9 cellular contexts compared by ENCODE assay signal in the genomic region with DNA sequence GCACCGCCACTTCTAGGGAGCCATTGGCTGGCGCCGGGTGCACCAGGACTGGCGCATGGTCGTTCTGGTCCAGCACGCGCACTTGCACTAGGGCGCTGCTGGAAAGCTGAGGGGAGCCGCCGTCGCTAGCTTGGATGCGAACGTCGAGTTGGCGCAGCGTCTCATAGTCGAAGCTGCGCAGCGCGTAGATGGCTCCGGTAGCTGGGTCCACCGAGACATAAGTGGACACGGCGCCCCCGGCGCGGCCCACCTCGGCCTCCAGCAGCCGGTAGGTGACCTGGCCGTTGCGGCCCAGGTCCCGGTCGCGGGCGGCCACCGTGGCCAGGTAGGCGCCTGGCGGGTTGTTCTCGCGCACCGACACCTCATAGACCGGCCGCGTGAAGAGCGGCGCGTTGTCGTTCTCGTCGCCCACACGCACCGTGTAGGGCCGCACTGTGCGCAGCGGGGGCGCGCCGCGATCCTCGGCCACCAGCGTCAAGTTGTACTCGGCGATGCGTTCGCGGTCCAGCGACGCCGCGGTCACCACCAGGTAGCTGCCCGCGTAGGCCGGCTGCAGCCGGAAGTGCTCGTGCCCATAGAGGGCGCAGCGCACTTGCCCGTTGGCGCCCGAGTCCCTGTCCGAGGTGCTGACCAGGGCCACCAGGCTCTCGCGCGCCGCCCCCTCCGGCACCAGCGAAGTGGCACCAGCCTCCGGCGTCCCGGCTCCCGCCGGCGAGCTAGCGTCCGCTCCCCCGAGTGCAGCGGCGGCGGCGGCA. TPM values are rescaled to one million over a fixed set of nuclear protein-coding genes. Genes with fewer than 3 reads are reported as not detected.
DNase-seq lines count a peak whose midpoint lies in the region; ATAC-seq and TF ChIP-seq lines count a peak whose summit lies in the region.
"Had no signal": no experiment of that assay in that cellular context is flagged by ENCODE, and none has a peak within 500 bp of the region (broad histone marks: within the 10 kb centered on the region; RNA-seq: fewer than 3 reads in every experiment).

No MANE protein-coding gene starts in this region.

- DNase-seq in activated naive CD4-positive, alpha-beta T cell treated with anti-CD3 and anti-CD28 coated beads for 36 hours: peak; percentile 61
- no peak for DNase-seq in activated naive CD4-positive, alpha-beta T cell treated with Interleukin-2 at 50 U/mL for 16 hours
- peak in 8 of 10 donors; percentile 47 to 74 (median 57) for DNase-seq in dorsolateral prefrontal cortex
- DNase-seq in right lobe of liver: peak in 2 of 3 donors; percentile 31 to 57
- peak; percentile 36 to 89 for DNase-seq in upper lobe of left lung
- DNase-seq in MG63: no peak

- H3K4me1 ChIP-seq in right lobe of liver (peaks cover 0 to 19% (median under 1%) of the 10 kb centered on the region in 4 donors), upper lobe of left lung (peaks cover 4 to 47% (median 32%) of the 10 kb centered on the region in 4 donors)

- H3K9me3 Mint-ChIP-seq in activated naive CD4-positive, alpha-beta T cell treated with anti-CD3 and anti-CD28 coated beads for 36 hours: no peaks in the 10 kb centered on the region

- TF ChIP-seq CTCF in dorsolateral prefrontal cortex (IDR thresholded peaks at IDR 0.05 in 54 of 56, conservative IDR thresholded peaks at IDR 0.05 in 2 of 56; ENCODE audit: low read depth in 1 of 56, partially characterized antibody in 56 of 56) (peak in 55 of 56 donors; percentile 23 to 83 (median 66)), right lobe of liver (IDR thresholded peaks at IDR 0.05) (peak in 2 of 4 donors; percentile 17 to 38), upper lobe of left lung (IDR thresholded peaks at IDR 0.05) (peak in 4 of 6 experiments; percentile 11 to 56 (median 22))

- TF ChIP-seq EP300 in upper lobe of left lung (IDR thresholded peaks at IDR 0.05): no peak

- H3K27ac Mint-ChIP-seq in activated naive CD4-positive, alpha-beta T cell treated with anti-CD3 and anti-CD28 coated beads for 36 hours: no peak overlapping the region
- H3K27ac Mint-ChIP-seq: IgD-negative memory B cell had no signal

- no peak overlapping the region for H3K4me3 Mint-ChIP-seq in activated naive CD4-positive, alpha-beta T cell treated with anti-CD3 and anti-CD28 coated beads for 36 hours
- H3K4me3 Mint-ChIP-seq: IgD-negative memory B cell had no signal

- intact Hi-C loops in activated naive CD4-positive, alpha-beta T cell treated with anti-CD3 and anti-CD28 coated beads for 36 hours (cut with micrococcal nuclease): loop anchor here (2.0 to 10.0 kb wide), 3 partner anchors 182 to 308 kb away; no protein-coding TSS in a partner anchor
- intact Hi-C loops in dorsolateral prefrontal cortex (cut with DNase I) (loop anchor here in 1 of 2 donors (5.0 to 10.0 kb wide), 2 partner anchors 104 to 218 kb away; no protein-coding TSS in a partner anchor), right lobe of liver (cut with DNase I) (no loop called here)

- no peaks in the 10 kb centered on the region for H3K36me3 ChIP-seq in right lobe of liver
- H3K36me3 ChIP-seq in upper lobe of left lung: no peaks in the 10 kb centered on the region
- no peaks in the 10 kb centered on the region for H3K36me3 ChIP-seq in MG63

- peaks cover 6% of the 10 kb centered on the region for H3K36me3 Mint-ChIP-seq in activated naive CD4-positive, alpha-beta T cell treated with anti-CD3 and anti-CD28 coated beads for 36 hours (ENCODE audit: low read depth)
- H3K36me3 Mint-ChIP-seq: IgD-negative memory B cell had no signal

- H3K4me1 Mint-ChIP-seq in activated naive CD4-positive, alpha-beta T cell treated with anti-CD3 and anti-CD28 coated beads for 36 hours (ENCODE audit: low read depth): peaks cover 32% of the 10 kb centered on the region

- peaks cover 66% of the 10 kb centered on the region for H3K27me3 Mint-ChIP-seq in activated naive CD4-positive, alpha-beta T cell treated with anti-CD3 and anti-CD28 coated beads for 36 hours (ENCODE audit: low read depth)

- peaks cover 0 to 86% (median 62%) of the 10 kb centered on the region in 45 donors for H3K27me3 ChIP-seq in dorsolateral prefrontal cortex
- H3K27me3 ChIP-seq in right lobe of liver: peaks cover 7 to 60% of the 10 kb centered on the region in 2 donors
- H3K27me3 ChIP-seq in upper lobe of left lung: peaks cover 0 to 68% (median 43%) of the 10 kb centered on the region in 4 donors
- H3K27me3 ChIP-seq in MG63: peaks cover 52% of the 10 kb centered on the region

- CTCF ChIA-PET in activated naive CD4-positive, alpha-beta T cell treated with anti-CD3 and anti-CD28 coated beads for 36 hours (lab: Charles Lee): interaction anchor here (0.6 to 1.0 kb wide), 4 partner anchors 121 to 378 kb away, joined by 3 read pairs; no protein-coding TSS in a partner anchor

- peak in 2 of 4 donors; percentile 30 to 52 for ATAC-seq in right lobe of liver
- peak in 1 of 2 donors; percentile 71 for ATAC-seq in upper lobe of left lung (ENCODE audit: low FRiP score in 2 of 2)
- ATAC-seq in HG03175 (IDR thresholded peaks at IDR 0.05; ENCODE audit: unreplicated experiment): no peak
- no peak for ATAC-seq in HG02970 (IDR thresholded peaks at IDR 0.05; ENCODE audit: low FRiP score, unreplicated experiment)

- peak overlapping the region; percentile 10 to 79 (median 47) for H3K4me3 ChIP-seq in dorsolateral prefrontal cortex
- no peak overlapping the region for H3K4me3 ChIP-seq in right lobe of liver
- H3K4me3 ChIP-seq in upper lobe of left lung: peak overlapping the region in 1 of 4 donors; percentile 24
- H3K4me3 ChIP-seq in MG63: no peak overlapping the region

- TF ChIP-seq POLR2A in right lobe of liver (IDR thresholded peaks at IDR 0.05) (no peak), upper lobe of left lung (IDR thresholded peaks at IDR 0.05) (no peak)

- WGBS in right lobe of liver (ENCODE audit: insufficient coverage, low coverage, low lambda C conversion rate, missing lambda C conversion rate): 4% methylated on average over 20 of the region's 100 CpGs
- WGBS in upper lobe of left lung, 2 donors: 14 to 25% methylated on average over 4 to 25 of the region's 100 CpGs

- no peaks in the 10 kb centered on the region for H3K9me3 ChIP-seq in right lobe of liver
- H3K9me3 ChIP-seq in upper lobe of left lung: peaks cover 0 to 5% (median 0%) of the 10 kb centered on the region in 4 donors
- no peaks in the 10 kb centered on the region for H3K9me3 ChIP-seq in MG63

- H3K27ac ChIP-seq in dorsolateral prefrontal cortex (peak overlapping the region in 24 of 59 donors; percentile 1 to 77 (median 46)), right lobe of liver (no peak overlapping the region), upper lobe of left lung (no peak overlapping the region)

RNA-seq across cellular contexts. Expression of a gene that starts 1.7 kb away (rescaled TPM):
- not detected for total RNA-seq in activated naive CD4-positive, alpha-beta T cell treated with anti-CD3 and anti-CD28 coated beads for 36 hours
- 100 to 1,000 TPM in 3 of 120 experiments, 10 to 100 TPM in 115, 1 to 10 TPM in 2; 2.6 to 128 (median 37.4) TPM for total RNA-seq in dorsolateral prefrontal cortex
- total RNA-seq in right lobe of liver: not detected
- total RNA-seq in upper lobe of left lung: not detected
- total RNA-seq in MG63 (2014; rRNA removed; shearing (Covaris generic); ENCODE audit: low replicate concordance): not detected in 2 replicates

Comparison
In these comparisons a context has a peak if more than half of its experiments do, and no peak if none do; other contexts are left out.
1. DNase-seq: peak in activated naive CD4-positive, alpha-beta T cell treated with anti-CD3 and anti-CD28 coated beads for 36 hours (single experiment), dorsolateral prefrontal cortex (8 of 10), right lobe of liver (2 of 3) and upper lobe of left lung (2 of 2); none in activated naive CD4-positive, alpha-beta T cell treated with Interleukin-2 at 50 U/mL for 16 hours (single experiment) and MG63 (single experiment).
2. H3K4me3 ChIP-seq: peak in dorsolateral prefrontal cortex (59 of 59); none in right lobe of liver (0 of 3) and MG63 (single experiment).